Comparison of ENCODE assay signal across 21 cellular contexts in the genomic region with DNA sequence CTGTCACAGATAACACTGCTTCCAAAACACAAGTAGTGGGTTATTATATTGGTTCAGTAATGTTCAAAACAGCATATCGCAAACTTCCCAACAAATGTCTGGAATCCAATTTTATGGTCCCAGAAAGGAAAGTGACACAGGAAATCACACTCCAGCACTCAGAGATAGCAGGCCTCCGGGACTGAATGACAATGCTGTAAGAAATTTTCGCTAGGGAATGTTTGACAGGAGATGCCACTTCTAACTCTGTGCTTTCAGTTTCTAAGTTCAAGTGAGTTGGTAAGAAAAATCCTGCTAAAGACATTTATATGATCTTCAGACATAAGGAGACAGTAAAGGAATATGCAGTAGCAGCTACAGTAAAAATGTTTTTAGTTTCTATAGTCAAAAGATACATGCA.
A peak's percentile ranks its signal among the peaks of the same experiment; 100 is the strongest.
DNase-seq lines count a peak whose midpoint lies in the region; ATAC-seq and TF ChIP-seq lines count a peak whose summit lies in the region.
"Had no signal": no experiment of that assay in that cellular context is flagged by ENCODE, and none has a peak within 500 bp of the region (broad histone marks: within the 10 kb centered on the region; RNA-seq: fewer than 3 reads in every experiment).

No MANE protein-coding gene starts in this region.

- no peak for TF ChIP-seq CTCF in coronary artery (IDR thresholded peaks at IDR 0.05)

- peaks cover 32% of the 10 kb centered on the region for H3K4me1 Mint-ChIP-seq in stimulated activated naive CD8-positive, alpha-beta T cell treated with anti-CD3 and anti-CD28 coated beads, Interleukin-15, Interleukin-2, amounts not matched to agents 100 ng/mL and 50 ng/mL, for 24 hours (ENCODE audit: low read depth)
- peaks cover 23% of the 10 kb centered on the region for H3K4me1 Mint-ChIP-seq in stimulated activated naive CD8-positive, alpha-beta T cell treated with anti-CD3 and anti-CD28 coated beads, Interleukin-15, amount 100 ng/mL, for 72 hours

- H3K27ac ChIP-seq in coronary artery, result no peak overlapping the region
- H3K27ac ChIP-seq: upper lobe of right lung had no signal

- no peaks in the 10 kb centered on the region for H3K9me3 Mint-ChIP-seq in stimulated activated naive CD8-positive, alpha-beta T cell treated with anti-CD3 and anti-CD28 coated beads, Interleukin-15, Interleukin-2, amounts not matched to agents 100 ng/mL and 50 ng/mL, for 24 hours
- H3K9me3 Mint-ChIP-seq in stimulated activated naive CD8-positive, alpha-beta T cell treated with anti-CD3 and anti-CD28 coated beads, Interleukin-15, amount 100 ng/mL, for 72 hours, result no peaks in the 10 kb centered on the region
- H3K9me3 Mint-ChIP-seq: CD4-positive, CD25-positive, alpha-beta regulatory T cell; immature natural killer cell had no signal

- no peaks in the 10 kb centered on the region for H3K36me3 Mint-ChIP-seq in stimulated activated naive CD8-positive, alpha-beta T cell treated with anti-CD3 and anti-CD28 coated beads, Interleukin-15, Interleukin-2, amounts not matched to agents 100 ng/mL and 50 ng/mL, for 24 hours (ENCODE audit: low read depth)
- H3K36me3 Mint-ChIP-seq: CD4-positive, CD25-positive, alpha-beta regulatory T cell; immature natural killer cell had no signal

- ATAC-seq in stimulated activated naive CD8-positive, alpha-beta T cell treated with anti-CD3 and anti-CD28 coated beads, Interleukin-15, amount 100 ng/mL, for 72 hours, result no peak
- ATAC-seq in HG02610 (IDR thresholded peaks at IDR 0.05; ENCODE audit: unreplicated experiment) (no peak), GM19463 (IDR thresholded peaks at IDR 0.05; ENCODE audit: unreplicated experiment) (no peak)
- ATAC-seq: upper lobe of right lung had no signal

- peak overlapping the region; percentile 6 for H3K27ac Mint-ChIP-seq in stimulated activated naive CD8-positive, alpha-beta T cell treated with anti-CD3 and anti-CD28 coated beads, Interleukin-15, Interleukin-2, amounts not matched to agents 100 ng/mL and 50 ng/mL, for 24 hours
- H3K27ac Mint-ChIP-seq in stimulated activated naive CD8-positive, alpha-beta T cell treated with anti-CD3 and anti-CD28 coated beads, Interleukin-15, amount 100 ng/mL, for 72 hours, result no peak overlapping the region
- H3K27ac Mint-ChIP-seq: activated naive CD8-positive, alpha-beta T cell treated with anti-CD3 and anti-CD28 coated beads for 36 hours; CD4-positive, CD25-positive, alpha-beta regulatory T cell had no signal

- H3K4me3 ChIP-seq in coronary artery, result peak overlapping the region; percentile 20
- H3K4me3 ChIP-seq: lung, upper lobe of right lung had no signal

- no peaks in the 10 kb centered on the region for H3K27me3 Mint-ChIP-seq in stimulated activated naive CD8-positive, alpha-beta T cell treated with anti-CD3 and anti-CD28 coated beads, Interleukin-15, Interleukin-2, amounts not matched to agents 100 ng/mL and 50 ng/mL, for 24 hours
- no peaks in the 10 kb centered on the region for H3K27me3 Mint-ChIP-seq in stimulated activated naive CD8-positive, alpha-beta T cell treated with anti-CD3 and anti-CD28 coated beads, Interleukin-15, amount 100 ng/mL, for 72 hours
- H3K27me3 Mint-ChIP-seq: activated naive CD8-positive, alpha-beta T cell treated with anti-CD3 and anti-CD28 coated beads for 36 hours; CD4-positive, CD25-positive, alpha-beta regulatory T cell had no signal

- DNase-seq in stimulated activated naive CD8-positive, alpha-beta T cell treated with anti-CD3 and anti-CD28 coated beads, Interleukin-15, amount 100 ng/mL, for 72 hours, result no peak
- DNase-seq in coronary artery (ENCODE audit: low spot score) (no peak), kidney tubule cell (ENCODE audit: low spot score) (peak; percentile 28), NCI-H128 (lab: John Stamatoyannopoulos, UW; ENCODE audit: unreplicated experiment) (no peak), NCI-H1105 treated with DMSO at 0.1 percent for 48 hours (lab: John Stamatoyannopoulos, UW) (no peak)
- DNase-seq: activated CD8-positive, alpha-beta memory T cell treated with anti-CD3 and anti-CD28 coated beads, Interleukin-2, amount 50 U/mL, for 4 hours; activated naive CD8-positive, alpha-beta T cell treated with anti-CD3 and anti-CD28 coated beads for 36 hours; CD4-positive, CD25-positive, alpha-beta regulatory T cell; GOT3; head of caudate nucleus; immature natural killer cell; NCI-H1417; NCI-H2107; NCI-H510A treated with DMSO at 0.1 percent for 48 hours; RPMI8226; stimulated activated CD4-positive, alpha-beta T cell treated with anti-CD3 and anti-CD28 coated beads, Interleukin-12 subunit alpha, Interleukin-12 subunit beta, amount 100 ng/mL, for 4 hours; upper lobe of right lung had no signal

- H3K4me3 Mint-ChIP-seq in stimulated activated naive CD8-positive, alpha-beta T cell treated with anti-CD3 and anti-CD28 coated beads, Interleukin-15, Interleukin-2, amounts not matched to agents 100 ng/mL and 50 ng/mL, for 24 hours, result no peak overlapping the region
- H3K4me3 Mint-ChIP-seq in stimulated activated naive CD8-positive, alpha-beta T cell treated with anti-CD3 and anti-CD28 coated beads, Interleukin-15, amount 100 ng/mL, for 72 hours, result no peak overlapping the region
- H3K4me3 Mint-ChIP-seq: activated naive CD8-positive, alpha-beta T cell treated with anti-CD3 and anti-CD28 coated beads for 36 hours; CD4-positive, CD25-positive, alpha-beta regulatory T cell; immature natural killer cell had no signal
